15 cellular contexts compared by ENCODE assay signal in the genomic region with DNA sequence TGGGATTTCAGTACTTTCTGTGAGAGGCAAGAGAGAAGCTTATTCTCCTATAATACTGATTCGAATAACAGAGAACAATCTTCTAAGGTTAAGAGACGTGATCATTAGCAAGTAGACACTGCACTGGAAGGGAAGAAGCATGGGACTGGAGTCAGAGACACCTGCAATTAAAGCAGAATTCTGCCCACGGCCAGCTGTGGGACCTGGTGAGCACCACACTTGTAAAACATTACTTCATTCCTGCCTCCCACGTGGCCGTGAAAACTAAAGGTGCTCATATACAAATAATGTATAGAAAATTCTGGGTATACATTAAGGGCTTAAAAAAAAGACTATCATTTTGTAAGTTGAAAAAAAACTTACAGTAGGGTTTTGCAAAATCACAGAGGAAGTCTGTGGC. TPM values are rescaled to one million over a fixed set of nuclear protein-coding genes. Genes with fewer than 3 reads are reported as not detected.
DNase-seq lines count a peak whose midpoint lies in the region; ATAC-seq, FAIRE-seq and TF ChIP-seq lines count a peak whose summit lies in the region.
"Had no signal": no experiment of that assay in that cellular context is flagged by ENCODE, and none has a peak within 500 bp of the region (broad histone marks: within the 10 kb centered on the region; RNA-seq: fewer than 3 reads in every experiment).

No MANE protein-coding gene starts in this region.

- ATAC-seq in SK-N-SH treated with all-trans-retinoic acid at 6 μM for 48 hours, result no peak
- no peak for ATAC-seq in HG02852 (IDR thresholded peaks at IDR 0.05; ENCODE audit: unreplicated experiment)
- ATAC-seq: left lung had no signal

- 66% methylated on average over 5 of the region's 5 CpGs for WGBS in SK-N-SH (ENCODE audit: low lambda C conversion rate)
- WGBS in lower leg skin, 2 donors, result 55 to 69% methylated on average over 5 of the region's 5 CpGs

- DNase-seq in SK-N-SH, result no peak
- DNase-seq in MM.1S, result no peak
- no peak for DNase-seq in lower leg skin (ENCODE audit: low spot score in 2 of 2)
- DNase-seq in kidney, result no peak
- DNase-seq: 8988T, EL, KG1, left lung, SIG-M5, upper lobe of left lung had no signal

- H3K9me2 ChIP-seq in SK-N-SH (no peaks in the 10 kb centered on the region), MM.1S (replicated peaks; ENCODE audit: insufficient read depth, low read length) (no peaks in the 10 kb centered on the region)

- peaks cover 19% of the 10 kb centered on the region for H4K20me1 ChIP-seq in SK-N-SH (ENCODE audit: insufficient read depth)
- H4K20me1 ChIP-seq in MM.1S (ENCODE audit: insufficient read depth, low read length), result no peaks in the 10 kb centered on the region

- POLR2A ChIA-PET in SK-N-SH (lab: Yijun Ruan, JAX), result no interaction called here

- H3F3A ChIP-seq in SK-N-SH (replicated peaks; ENCODE audit: insufficient read depth) (peaks cover 28% of the 10 kb centered on the region), MM.1S (ENCODE audit: insufficient read depth, low read length) (peaks cover 14% of the 10 kb centered on the region)

- H3K9ac ChIP-seq in SK-N-SH (peak overlapping the region; percentile 92; the same call in 1 of the 2 replicates), MM.1S (ENCODE audit: low read length) (peak overlapping the region; percentile 77; the same call in 1 of the 2 replicates), kidney (ENCODE audit: low read length in 2 of 2) (no peak overlapping the region)

- no peak for FAIRE-seq in kidney (lab: Jason Lieb, UNC)

- TF ChIP-seq POLR2A in lower leg skin (IDR thresholded peaks at IDR 0.05), result no peak

- peaks cover 32% of the 10 kb centered on the region for H3K36me3 Mint-ChIP-seq in brain

- TF ChIP-seq CTCF in SK-N-SH (IDR thresholded peaks at IDR 0.05), result no peak
- TF ChIP-seq CTCF in MM.1S (IDR thresholded peaks at IDR 0.05; ENCODE audit: low read length), result no peak
- TF ChIP-seq CTCF in brain (conservative IDR thresholded peaks at IDR 0.05), result no peak
- no peak for TF ChIP-seq CTCF in lower leg skin (IDR thresholded peaks at IDR 0.05)
- no peak for TF ChIP-seq CTCF in kidney (IDR thresholded peaks at IDR 0.05; ENCODE audit: borderline replicate concordance, extremely low read depth, insufficient read depth)

- H3K36me3 ChIP-seq in SK-N-SH (replicated peaks in 1 of 2; ENCODE audit: control insufficient read depth in 1 of 2, insufficient read depth in 2 of 2, low read length in 1 of 2), result peaks cover 53 to 55% of the 10 kb centered on the region in 2 experiments
- H3K36me3 ChIP-seq in MM.1S (replicated peaks; ENCODE audit: insufficient read depth, low read length), result peaks cover 13% of the 10 kb centered on the region; the same call in 1 of the 2 replicates
- peaks cover 30% of the 10 kb centered on the region for H3K36me3 ChIP-seq in neuron (ENCODE audit: insufficient read depth, low read length)
- H3K36me3 ChIP-seq in kidney (ENCODE audit: control insufficient read depth in 1 of 2, insufficient read depth in 2 of 2, low read length in 2 of 2), result peaks cover 16% of the 10 kb centered on the region in 2 donors

- H3K4me1 Mint-ChIP-seq in brain, result peaks cover 43% of the 10 kb centered on the region

- H3K27me3 Mint-ChIP-seq in brain, result no peaks in the 10 kb centered on the region

- H3K9me3 Mint-ChIP-seq in brain, result no peaks in the 10 kb centered on the region

- no peaks in the 10 kb centered on the region for H3K27me3 ChIP-seq in SK-N-SH (ENCODE audit: insufficient read depth)
- H3K27me3 ChIP-seq in MM.1S (replicated peaks; ENCODE audit: insufficient read depth, low read length), result no peaks in the 10 kb centered on the region
- no peaks in the 10 kb centered on the region for H3K27me3 ChIP-seq in neuron (ENCODE audit: insufficient read depth, low read length)
- H3K27me3 ChIP-seq: cardiac muscle cell, left lung, upper lobe of left lung had no signal

- H3K4me3 ChIP-seq in SK-N-SH (ENCODE audit: low read depth in 2 of 2, low read length in 1 of 2) (peak overlapping the region; percentile 88 to 92; a peak in 2 of 4 replicates), MM.1S (ENCODE audit: low read length) (peak overlapping the region; percentile 77; the same call in 1 of the 2 replicates), neuron (ENCODE audit: low read length) (peak overlapping the region; percentile 54), lower leg skin (ENCODE audit: low read depth, poor library complexity, severe bottlenecking) (no peak overlapping the region), kidney (ENCODE audit: low read length in 2 of 2) (no peak overlapping the region)

- H3K27ac ChIP-seq in SK-N-SH (ENCODE audit: low read depth in 2 of 2, low read length in 1 of 2) (no peak overlapping the region), MM.1S (ENCODE audit: low read length) (no peak overlapping the region), kidney (ENCODE audit: low read depth in 2 of 2, low read length in 2 of 2) (no peak overlapping the region)

- peaks cover 63% of the 10 kb centered on the region for H3K79me2 ChIP-seq in SK-N-SH (ENCODE audit: insufficient read depth)
- H3K79me2 ChIP-seq in MM.1S (ENCODE audit: low read length), result peaks cover 77% of the 10 kb centered on the region

- peak overlapping the region in 3 of 5 experiments; percentile 32 to 48 (median 47) for H3K27ac Mint-ChIP-seq in brain

- H3K9me3 ChIP-seq in SK-N-SH (no peaks in the 10 kb centered on the region), MM.1S (replicated peaks; ENCODE audit: insufficient read depth, low read length) (no peaks in the 10 kb centered on the region), neuron (ENCODE audit: low read length) (no peaks in the 10 kb centered on the region), kidney (ENCODE audit: control insufficient read depth in 1 of 2, low read length in 2 of 2) (no peaks in the 10 kb centered on the region)
- H3K9me3 ChIP-seq: left lung, upper lobe of left lung had no signal

- no peak for TF ChIP-seq RAD21 in SK-N-SH (IDR thresholded peaks at IDR 0.05; ENCODE audit: low read length)

- H2AFZ ChIP-seq in SK-N-SH (ENCODE audit: low read depth) (no peak overlapping the region), MM.1S (ENCODE audit: low read length) (no peak overlapping the region), neuron (ENCODE audit: low read depth, low read length) (no peak overlapping the region)

- H3K4me1 ChIP-seq in SK-N-SH (ENCODE audit: control insufficient read depth in 1 of 2, insufficient read depth in 2 of 2, low read depth in 1 of 2, low read length in 1 of 2), result peaks cover 17 to 22% of the 10 kb centered on the region in 2 experiments; a peak in 3 of 4 replicates
- H3K4me1 ChIP-seq in MM.1S (ENCODE audit: low read length), result peaks cover 20% of the 10 kb centered on the region; the same call in 1 of the 2 replicates
- H3K4me1 ChIP-seq in neuron (ENCODE audit: insufficient read depth, low read length), result peaks cover 15% of the 10 kb centered on the region
- H3K4me1 ChIP-seq in kidney (ENCODE audit: control insufficient read depth in 1 of 2, insufficient read depth in 1 of 2, low read depth in 1 of 2, low read length in 2 of 2), result peaks cover 3 to 17% of the 10 kb centered on the region in 2 donors

- CTCF ChIA-PET in SK-N-SH (lab: Yijun Ruan, JAX), result interaction anchor here (1.2 to 1.6 kb wide), 2 partner anchors 14 to 350 kb away, joined by 3 to 10 read pairs; no protein-coding TSS in a partner anchor

- intact Hi-C loops in lower leg skin (cut with DNase I; ENCODE audit: low total_unique reads) (no loop called here), kidney (cut with DNase I) (no loop called here)

- H3K4me3 Mint-ChIP-seq in brain, result peak overlapping the region; percentile 68 to 98 (median 91)

- no peak for TF ChIP-seq EP300 in SK-N-SH (IDR thresholded peaks at IDR 0.05; ENCODE audit: borderline replicate concordance in 1 of 2, low read depth in 1 of 2, low read length in 1 of 2)

- H3K4me2 ChIP-seq in SK-N-SH, result peak overlapping the region; percentile 97; the same call in 1 of the 2 replicates
- peak overlapping the region; percentile 93 for H3K4me2 ChIP-seq in MM.1S (ENCODE audit: low read depth, low read length)

TF ChIP-seq in SK-N-SH, 30 proteins besides CTCF, POLR2A, EP300 and RAD21:
- TF ChIP-seq EZH2phosphoT487 (IDR thresholded peaks at IDR 0.05; ENCODE audit: borderline replicate concordance, low read depth) (no peak), TCF12 (IDR thresholded peaks at IDR 0.05) (no peak)

TF ChIP-seq in SK-N-SH treated with all-trans-retinoic acid at 6 μM for 48 hours, 23 proteins besides CTCF, POLR2A, EP300 and RAD21 (continues in another document):
- TF ChIP-seq GLIS3 (CRISPR knock-in tag; IDR thresholded peaks at IDR 0.05), result no peak
- no peak for TF ChIP-seq ZC3H10 (CRISPR knock-in tag; IDR thresholded peaks at IDR 0.05)
- no peak for TF ChIP-seq SNAI2 (CRISPR knock-in tag; IDR thresholded peaks at IDR 0.05)
- TF ChIP-seq ZFP3 (CRISPR knock-in tag; IDR thresholded peaks at IDR 0.05), result no peak
- TF ChIP-seq OSR1 (CRISPR knock-in tag; IDR thresholded peaks at IDR 0.05), result no peak
- no peak for TF ChIP-seq TCF4 (CRISPR knock-in tag; IDR thresholded peaks at IDR 0.05; ENCODE audit: borderline replicate concordance)
- TF ChIP-seq, protein P1, sequence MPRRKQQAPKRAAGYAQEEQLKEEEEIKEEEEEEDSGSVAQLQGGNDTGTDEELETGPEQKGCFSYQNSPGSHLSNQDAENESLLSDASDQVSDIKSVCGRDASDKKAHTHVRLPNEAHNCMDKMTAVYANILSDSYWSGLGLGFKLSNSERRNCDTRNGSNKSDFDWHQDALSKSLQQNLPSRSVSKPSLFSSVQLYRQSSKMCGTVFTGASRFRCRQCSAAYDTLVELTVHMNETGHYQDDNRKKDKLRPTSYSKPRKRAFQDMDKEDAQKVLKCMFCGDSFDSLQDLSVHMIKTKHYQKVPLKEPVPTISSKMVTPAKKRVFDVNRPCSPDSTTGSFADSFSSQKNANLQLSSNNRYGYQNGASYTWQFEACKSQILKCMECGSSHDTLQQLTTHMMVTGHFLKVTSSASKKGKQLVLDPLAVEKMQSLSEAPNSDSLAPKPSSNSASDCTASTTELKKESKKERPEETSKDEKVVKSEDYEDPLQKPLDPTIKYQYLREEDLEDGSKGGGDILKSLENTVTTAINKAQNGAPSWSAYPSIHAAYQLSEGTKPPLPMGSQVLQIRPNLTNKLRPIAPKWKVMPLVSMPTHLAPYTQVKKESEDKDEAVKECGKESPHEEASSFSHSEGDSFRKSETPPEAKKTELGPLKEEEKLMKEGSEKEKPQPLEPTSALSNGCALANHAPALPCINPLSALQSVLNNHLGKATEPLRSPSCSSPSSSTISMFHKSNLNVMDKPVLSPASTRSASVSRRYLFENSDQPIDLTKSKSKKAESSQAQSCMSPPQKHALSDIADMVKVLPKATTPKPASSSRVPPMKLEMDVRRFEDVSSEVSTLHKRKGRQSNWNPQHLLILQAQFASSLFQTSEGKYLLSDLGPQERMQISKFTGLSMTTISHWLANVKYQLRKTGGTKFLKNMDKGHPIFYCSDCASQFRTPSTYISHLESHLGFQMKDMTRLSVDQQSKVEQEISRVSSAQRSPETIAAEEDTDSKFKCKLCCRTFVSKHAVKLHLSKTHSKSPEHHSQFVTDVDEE (CRISPR knock-in tag; IDR thresholded peaks at IDR 0.05), result no peak

RNA-seq across cellular contexts. Expression of a gene that starts 2.0 kb away (rescaled TPM):
- 71.6 and 73.3 TPM in 2 replicates for polyA plus RNA-seq in SK-N-SH (2012; rRNA removed)
- polyA plus RNA-seq in SK-N-SH (2012; cell fraction: cytosol; rRNA removed), result 66.3 and 69.5 TPM in 2 replicates
- 74.8 and 94.3 TPM in 2 replicates for polyA plus RNA-seq in SK-N-SH (2012; cell fraction: nucleus; rRNA removed)
- polyA plus RNA-seq in brain (ENCODE audit: insufficient read depth, low read depth, low replicate concordance), result 42.6 TPM
- 10 to 100 TPM; 33.8 to 59.4 (median 39.7) TPM for total RNA-seq in lower leg skin
- 48.7 TPM for total RNA-seq in kidney
- 47.9 TPM for polyA plus RNA-seq in kidney (ENCODE audit: insufficient read depth, low read depth, low replicate concordance)

Comparison
In these comparisons a context has a peak if more than half of its experiments do, and no peak if none do; other contexts are left out.
1. H3K4me3 ChIP-seq: peak in SK-N-SH (2 of 2), MM.1S (single experiment) and neuron (single experiment); none in lower leg skin (single experiment) and kidney (0 of 2).
2. H3K9ac ChIP-seq: peak in SK-N-SH (single experiment) and MM.1S (single experiment); none in kidney (0 of 2).